ENCODE assay signal across 10 cellular contexts in the genomic region with DNA sequence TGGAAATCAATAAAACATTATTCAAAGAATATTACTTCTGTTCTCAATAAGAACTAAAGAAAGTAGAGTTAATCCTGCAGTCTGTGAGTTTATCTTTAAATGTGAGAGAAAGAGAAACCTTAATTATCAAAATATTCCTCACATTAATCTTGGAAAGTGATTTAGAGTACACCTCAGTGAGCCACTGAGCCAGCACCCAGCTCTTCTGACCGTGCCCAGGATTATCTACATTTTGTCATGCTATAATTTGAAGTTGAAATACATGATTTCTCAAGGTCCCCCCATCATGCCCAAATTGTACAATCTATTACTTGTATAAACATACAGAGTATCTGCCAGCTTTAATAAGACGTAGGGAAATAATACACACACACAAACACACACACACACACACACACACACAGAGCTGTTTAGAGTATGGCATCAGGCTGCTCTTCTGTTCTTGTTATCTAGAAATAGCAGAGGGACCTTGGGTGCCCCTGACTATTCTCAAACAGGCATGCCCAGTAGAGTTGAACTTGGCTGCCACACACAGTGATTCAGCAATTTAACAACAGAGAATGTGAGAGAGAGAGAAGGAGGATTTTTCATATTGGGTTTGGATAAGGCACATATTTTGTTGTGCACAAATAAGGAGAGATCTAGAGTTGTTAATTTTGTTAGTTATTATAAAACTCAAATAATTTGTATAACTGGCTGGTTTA.
DNase-seq lines count a peak whose midpoint lies in the region; ATAC-seq and TF ChIP-seq lines count a peak whose summit lies in the region.
"Had no signal": no experiment of that assay in that cellular context is flagged by ENCODE, and none has a peak within 500 bp of the region (broad histone marks: within the 10 kb centered on the region; RNA-seq: fewer than 3 reads in every experiment).

No MANE protein-coding gene starts in this region.

- H3K9me3 ChIP-seq in SK-N-MC (ENCODE audit: low read depth, low read length) (peaks cover 3% of the 10 kb centered on the region; the same call in 1 of the 2 replicates), fibroblast of lung (ENCODE audit: control insufficient read depth, insufficient read depth, low read depth, low read length) (no peaks in the 10 kb centered on the region)
- H3K9me3 ChIP-seq: Caco-2 had no signal

- intact Hi-C loops in sciatic nerve (cut with DNase I) = no loop called here

- no peaks in the 10 kb centered on the region for H3K27me3 ChIP-seq in fibroblast of lung (ENCODE audit: control insufficient read depth, insufficient read depth, low read length)

- ATAC-seq in sciatic nerve = peak; percentile 58
- ATAC-seq: activated CD8-positive, alpha-beta T cell treated with anti-CD3 and anti-CD28 coated beads, Interleukin-2, amount 10 ng/mL, durations not matched to agents 7 days and 5 days had no signal

- DNase-seq in GM04503 (ENCODE audit: low read depth) (peak; percentile 8), SK-N-MC (ENCODE audit: low read depth, low spot score) (no peak), fibroblast of lung (ENCODE audit: low read depth in 2 of 2) (peak; percentile 42 to 43), sciatic nerve (ENCODE audit: low spot score) (no peak), occipital lobe (lab: John Stamatoyannopoulos, UW) (no peak), medulla oblongata (ENCODE audit: extremely low spot score) (no peak), NCI-H345 (lab: John Stamatoyannopoulos, UW) (no peak), KG1 (lab: John Stamatoyannopoulos, UW) (no peak)
- DNase-seq: activated CD8-positive, alpha-beta T cell treated with anti-CD3 and anti-CD28 coated beads, Interleukin-2, amount 10 ng/mL, durations not matched to agents 7 days and 5 days; Caco-2 had no signal

- H2AFZ ChIP-seq in fibroblast of lung (ENCODE audit: low read length) = no peak overlapping the region

- no peak for TF ChIP-seq CTCF in fibroblast of lung (conservative IDR thresholded peaks at IDR 0.05 in 1 of 2, IDR thresholded peaks at IDR 0.05 in 1 of 2; ENCODE audit: low read depth in 1 of 2, low read length in 2 of 2)

- no peak overlapping the region for H3K4me2 ChIP-seq in fibroblast of lung (ENCODE audit: extremely low read depth, insufficient read depth, low read length)

- H3K36me3 ChIP-seq in SK-N-MC (ENCODE audit: insufficient read depth, low read length) (no peaks in the 10 kb centered on the region), fibroblast of lung (ENCODE audit: control insufficient read depth, insufficient read depth, low read length) (no peaks in the 10 kb centered on the region)

- H3K4me1 ChIP-seq in fibroblast of lung (ENCODE audit: control insufficient read depth, extremely low read depth, insufficient read depth, low read length) = no peaks in the 10 kb centered on the region
- H3K4me1 ChIP-seq: Caco-2 had no signal

- H3K9ac ChIP-seq in SK-N-MC (ENCODE audit: insufficient read length) (no peak overlapping the region), fibroblast of lung (ENCODE audit: insufficient read depth, low read length) (no peak overlapping the region)

- no peaks in the 10 kb centered on the region for H3K79me2 ChIP-seq in fibroblast of lung (ENCODE audit: control insufficient read depth, insufficient read depth, low read length)

- no peak overlapping the region for H3K4me3 ChIP-seq in SK-N-MC
- no peak overlapping the region for H3K4me3 ChIP-seq in fibroblast of lung (replicated peaks in 1 of 4; ENCODE audit: control extremely low read depth in 1 of 4, insufficient read depth in 1 of 4, low read depth in 3 of 4, low read length in 4 of 4)

- no peaks in the 10 kb centered on the region for H4K20me1 ChIP-seq in fibroblast of lung (ENCODE audit: control insufficient read depth, extremely low read depth, insufficient read depth, low read length)

- H3K27ac ChIP-seq in SK-N-MC = peak overlapping the region; percentile 40; the same call in 1 of the 2 replicates
- H3K27ac ChIP-seq in fibroblast of lung (ENCODE audit: insufficient read depth, low read length) = no peak overlapping the region

Comparison
In these comparisons a context has a peak if more than half of its experiments do, and no peak if none do; other contexts are left out.
1. DNase-seq: peak in GM04503 (single experiment) and fibroblast of lung (2 of 2); none in SK-N-MC (single experiment), sciatic nerve (single experiment), occipital lobe (single experiment), medulla oblongata (single experiment), NCI-H345 (single experiment) and KG1 (single experiment).